8 cellular contexts compared by ENCODE assay signal in genomic region chr11:65780770-65781151, GRCh38. TPM values are rescaled to one million over a fixed set of nuclear protein-coding genes. Genes with fewer than 3 reads are reported as not detected.
A peak's percentile ranks its signal among the peaks of the same experiment; 100 is the strongest.
DNase-seq lines count a peak whose midpoint lies in the region; ATAC-seq and TF ChIP-seq lines count a peak whose summit lies in the region.

AP5B1 (minus strand) TSS chr11:65780976; CDS start chr11:65780591, 385 bp downstream.

- H3K4me1 ChIP-seq in mononuclear cell (ENCODE audit: insufficient read depth, low read length): peaks cover 48% of the 10 kb centered on the region

- H3K9me3 ChIP-seq in mononuclear cell (ENCODE audit: low read depth, low read length): no peaks in the 10 kb centered on the region

- TF ChIP-seq CTCF in epithelial cell of esophagus (IDR thresholded peaks at IDR 0.05; ENCODE audit: insufficient read depth, low read depth, low read length, missing control alignments): no peak

- DNase-seq in NCI-H510A treated with DMSO at 0.1 percent for 48 hours (lab: John Stamatoyannopoulos, UW) (peak; percentile 50), NCI-H510A (lab: John Stamatoyannopoulos, UW) (no peak), NCI-H2196 treated with DMSO at 0.1 percent for 48 hours (lab: John Stamatoyannopoulos, UW; ENCODE audit: unreplicated experiment) (peak; percentile 24), activated T-cell treated with anti-CD3 and anti-CD28 coated beads for 1 hour (ENCODE audit: low read depth) (peak; percentile 63), epithelial cell of esophagus (ENCODE audit: low read depth) (peak; percentile 88)
- peak; percentile 61 for DNase-seq in stimulated activated CD8-positive, alpha-beta memory T cell treated with anti-CD3 and anti-CD28 coated beads, Interleukin-4, amount 100 ng/mL, for 24 hours (ENCODE audit: low read depth)

- peak within 1 kb of the TSS; percentile 87 for H3K4me3 ChIP-seq in epithelial cell of esophagus (ENCODE audit: low read length)
- H3K4me3 ChIP-seq in mononuclear cell (ENCODE audit: low read length): peak within 1 kb of the TSS; percentile 77

- H3K27me3 ChIP-seq in mononuclear cell (ENCODE audit: insufficient read depth, low read length): peaks cover 7% of the 10 kb centered on the region

- ATAC-seq in HG02623 (IDR thresholded peaks at IDR 0.05; ENCODE audit: unreplicated experiment): peak; percentile 45

RNA-seq across cellular contexts. Expression of gene AP5B1, which starts in this region (rescaled TPM):
- total RNA-seq in mononuclear cell: 26.7 TPM
